Comparison of ENCODE assay signal across 1 cellular context in genomic region chr1:229758101-229759036, GRCh38.
TF ChIP-seq lines count a peak whose summit lies in the region.

No MANE protein-coding gene starts in this region.

TF ChIP-seq in IMR-90, 13 proteins besides CTCF, POLR2A, EP300 and RAD21 (continued from another document):
- TF ChIP-seq ELK1 (IDR thresholded peaks at IDR 0.05; ENCODE audit: borderline replicate concordance, low read depth, low read length), result no peak
- no peak for TF ChIP-seq NFE2L2 (IDR thresholded peaks at IDR 0.05; ENCODE audit: low read depth, low read length)
- TF ChIP-seq MAZ (IDR thresholded peaks at IDR 0.05; ENCODE audit: borderline replicate concordance, low read depth, low read length), result no peak
- TF ChIP-seq MXI1 (IDR thresholded peaks at IDR 0.05; ENCODE audit: borderline replicate concordance, low read depth, low read length), result no peak
- TF ChIP-seq RCOR1 (IDR thresholded peaks at IDR 0.05; ENCODE audit: insufficient replicate concordance, low read length), result no peak
- TF ChIP-seq CHD1 (IDR thresholded peaks at IDR 0.05; ENCODE audit: low read depth, low read length), result no peak
- no peak for TF ChIP-seq MAFK (IDR thresholded peaks at IDR 0.05; ENCODE audit: low read depth, low read length)
- TF ChIP-seq BHLHE40 (IDR thresholded peaks at IDR 0.05; ENCODE audit: low read depth, low read length), result no peak
TF ChIP-seq in IMR-90: peak in this region for 0.
